8 cellular contexts compared by ENCODE assay signal in genomic region chr17:73998246-73999220, GRCh38.
DNase-seq lines count a peak whose midpoint lies in the region; ATAC-seq, FAIRE-seq and TF ChIP-seq lines count a peak whose summit lies in the region.

No MANE protein-coding gene starts in this region.

- H3K9me3 ChIP-seq in prostate gland (no peaks in the 10 kb centered on the region), aorta (ENCODE audit: control insufficient read depth, low read length) (no peaks in the 10 kb centered on the region)

- H3K36me3 ChIP-seq in prostate gland (no peaks in the 10 kb centered on the region), aorta (ENCODE audit: control insufficient read depth in 1 of 2, insufficient read depth in 2 of 2, low read length in 1 of 2) (no peaks in the 10 kb centered on the region)

- intact Hi-C loops in prostate gland (cut with DNase I) (no loop called here), aorta (cut with DNase I) (no loop called here)

- FAIRE-seq in D721Med (lab: Jason Lieb, UNC), result no peak

- TF ChIP-seq POLR2A in prostate gland (IDR thresholded peaks at IDR 0.05), result no peak

- H3K27me3 ChIP-seq in prostate gland (replicated peaks; ENCODE audit: insufficient read depth) (peaks cover 4% of the 10 kb centered on the region), aorta (ENCODE audit: control insufficient read depth in 1 of 2, insufficient read depth in 2 of 2, low read length in 1 of 2) (no peaks in the 10 kb centered on the region)

- DNase-seq in D721Med (ENCODE audit: insufficient read length, low spot score) (no peak), HFF-Myc (ENCODE audit: extremely low read depth, low read depth) (no peak), NCI-H748 treated with DMSO at 0.1 percent for 48 hours (lab: John Stamatoyannopoulos, UW) (peak; percentile 25), fibroblast of mammary gland (ENCODE audit: low read depth) (peak; percentile 17), prostate gland (ENCODE audit: low spot score) (peak; percentile 46), aorta (no peak), epidermal melanocyte (ENCODE audit: insufficient read length, low spot score) (no peak)
- DNase-seq in activated CD8-positive, alpha-beta memory T cell treated with anti-CD3 and anti-CD28 coated beads, Interleukin-2, amount 50 U/mL, for 4 hours, result peak; percentile 67

- no peak for ATAC-seq in aorta (ENCODE audit: low FRiP score)

- H3K27ac ChIP-seq in prostate gland (no peak overlapping the region), aorta (ENCODE audit: low read depth in 1 of 2, low read length in 2 of 2) (no peak overlapping the region)

- H3K4me3 ChIP-seq in HFF-Myc (replicated peaks; ENCODE audit: low read depth, low read length) (no peak overlapping the region), fibroblast of mammary gland (ENCODE audit: control insufficient read depth, low read depth, low read length) (no peak overlapping the region), prostate gland (no peak overlapping the region), aorta (ENCODE audit: low read length in 2 of 2) (no peak overlapping the region)

- WGBS in prostate gland, result 17% methylated on average over 20 of the region's 20 CpGs
- WGBS in aorta, 2 donors, result 18 to 19% methylated on average over 20 of the region's 20 CpGs

- no peaks in the 10 kb centered on the region for H3K4me1 ChIP-seq in prostate gland (replicated peaks)
- H3K4me1 ChIP-seq in aorta (ENCODE audit: control insufficient read depth in 1 of 2, insufficient read depth in 2 of 2, low read length in 2 of 2), result peaks cover 1 to 7% of the 10 kb centered on the region in 2 donors

- TF ChIP-seq CTCF in D721Med (IDR thresholded peaks at IDR 0.05; ENCODE audit: insufficient read depth, missing control alignments) (peak; percentile 95), HFF-Myc (IDR thresholded peaks at IDR 0.05; ENCODE audit: low read depth, low read length, missing control alignments) (peak; percentile 58), fibroblast of mammary gland (conservative IDR thresholded peaks at IDR 0.05; ENCODE audit: control insufficient read depth, insufficient read depth, low read depth, low read length) (peak; percentile 68), prostate gland (IDR thresholded peaks at IDR 0.05) (peak; percentile 40 to 77 (median 60))

Comparison
In these comparisons a context has a peak if more than half of its experiments do, and no peak if none do; other contexts are left out.
1. DNase-seq: peak in NCI-H748 treated with DMSO at 0.1 percent for 48 hours (single experiment), activated CD8-positive, alpha-beta memory T cell treated with anti-CD3 and anti-CD28 coated beads, Interleukin-2, amount 50 U/mL, for 4 hours (single experiment), fibroblast of mammary gland (single experiment) and prostate gland (single experiment); none in D721Med (single experiment), HFF-Myc (single experiment), aorta (0 of 2) and epidermal melanocyte (single experiment).
2. Peak in every context shown above with its lines, with median percentiles within 50 percentile points of each other: CTCF ChIP-seq.